Comparison of ENCODE assay signal across 1 cellular context in the genomic region with DNA sequence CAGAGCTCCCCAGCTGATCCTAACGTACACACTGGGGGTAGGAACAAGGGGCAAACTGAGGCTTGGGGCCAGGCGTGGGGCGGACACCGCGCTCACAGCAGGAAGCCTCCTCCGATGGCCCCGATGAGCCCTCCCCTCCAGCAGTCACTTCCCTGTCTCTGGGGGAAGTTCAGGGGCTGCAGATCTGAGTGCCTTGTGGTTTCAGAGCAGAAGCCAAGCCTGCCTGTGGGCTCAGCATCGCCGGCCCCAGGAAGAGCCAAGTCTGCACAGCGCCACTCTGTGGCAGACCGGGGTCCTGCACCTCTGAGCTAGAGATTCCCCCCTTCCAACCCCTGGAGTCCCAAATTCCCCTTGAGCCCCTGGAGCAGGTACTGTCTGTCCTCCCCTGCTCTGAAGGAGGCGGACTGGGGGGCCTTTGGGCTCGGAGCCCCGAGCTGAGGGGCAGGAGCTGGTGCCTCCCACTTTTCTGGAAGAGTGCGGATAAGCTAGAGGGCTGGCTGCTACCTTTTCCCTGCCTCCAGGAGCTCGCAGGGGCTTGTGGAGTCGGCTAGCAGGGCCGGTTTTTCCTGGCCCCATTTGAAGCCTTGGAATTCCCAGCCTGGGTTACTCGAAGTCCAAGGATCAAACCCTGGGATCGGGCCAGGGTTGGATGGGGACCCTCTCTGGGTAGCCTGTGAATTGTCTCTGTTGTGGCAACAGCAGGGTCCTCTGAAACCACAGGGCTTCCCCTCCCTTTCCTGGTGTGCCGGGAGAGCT.
TF ChIP-seq lines count a peak whose summit lies in the region.

No MANE protein-coding gene starts in this region.

TF ChIP-seq in HEK293, 187 proteins besides CTCF, POLR2A, EP300 and RAD21 (continued from another document):
- TF ChIP-seq KLF16 (tag by site-specific recombination; IDR thresholded peaks at IDR 0.05), result peak; percentile 20; the same call in 1 of the 2 replicates
- TF ChIP-seq, protein P1, sequence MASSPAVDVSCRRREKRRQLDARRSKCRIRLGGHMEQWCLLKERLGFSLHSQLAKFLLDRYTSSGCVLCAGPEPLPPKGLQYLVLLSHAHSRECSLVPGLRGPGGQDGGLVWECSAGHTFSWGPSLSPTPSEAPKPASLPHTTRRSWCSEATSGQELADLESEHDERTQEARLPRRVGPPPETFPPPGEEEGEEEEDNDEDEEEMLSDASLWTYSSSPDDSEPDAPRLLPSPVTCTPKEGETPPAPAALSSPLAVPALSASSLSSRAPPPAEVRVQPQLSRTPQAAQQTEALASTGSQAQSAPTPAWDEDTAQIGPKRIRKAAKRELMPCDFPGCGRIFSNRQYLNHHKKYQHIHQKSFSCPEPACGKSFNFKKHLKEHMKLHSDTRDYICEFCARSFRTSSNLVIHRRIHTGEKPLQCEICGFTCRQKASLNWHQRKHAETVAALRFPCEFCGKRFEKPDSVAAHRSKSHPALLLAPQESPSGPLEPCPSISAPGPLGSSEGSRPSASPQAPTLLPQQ (tag by site-specific recombination; IDR thresholded peaks at IDR 0.05), result no peak
- peak; percentile 47; the same call in 1 of the 2 replicates for TF ChIP-seq SP2 (tag by site-specific recombination; IDR thresholded peaks at IDR 0.05)
- peak; percentile 62 for TF ChIP-seq FEZF1 (tag by site-specific recombination; IDR thresholded peaks at IDR 0.05)
- peak; percentile 71; the same call in 1 of the 2 replicates for TF ChIP-seq KLF7 (tag by site-specific recombination; IDR thresholded peaks at IDR 0.05; ENCODE audit: borderline replicate concordance)
- no peak for TF ChIP-seq KLF1 (tag by site-specific recombination; IDR thresholded peaks at IDR 0.05)
- 0 out of 2 replicates have a peak, but pooled peaks have one; percentile 59 for TF ChIP-seq BCL11A (tag by site-specific recombination; IDR thresholded peaks at IDR 0.05; ENCODE audit: low read depth)
- TF ChIP-seq ZSCAN30 (tag by site-specific recombination; IDR thresholded peaks at IDR 0.05), result peak; percentile 87; the same call in 1 of the 2 replicates
- no peak for TF ChIP-seq ZIC2 (tag by site-specific recombination; IDR thresholded peaks at IDR 0.05)
- TF ChIP-seq KLF8 (tag by site-specific recombination; IDR thresholded peaks at IDR 0.05), result peak; percentile 39; the same call in 1 of the 2 replicates
- no peak for TF ChIP-seq ZNF530 (tag by site-specific recombination; IDR thresholded peaks at IDR 0.05; ENCODE audit: low read depth)
- TF ChIP-seq WT1 (tag by site-specific recombination; IDR thresholded peaks at IDR 0.05), result 0 out of 2 replicates have a peak, but pooled peaks have one; percentile 28
- TF ChIP-seq ZNF140 (tag by site-specific recombination; IDR thresholded peaks at IDR 0.05), result no peak
- TF ChIP-seq ZNF544 (tag by site-specific recombination; IDR thresholded peaks at IDR 0.05), result no peak
- peak; percentile 74 for TF ChIP-seq ZBTB17 (tag by site-specific recombination; IDR thresholded peaks at IDR 0.05)
- TF ChIP-seq ZEB2 (tag by site-specific recombination; IDR thresholded peaks at IDR 0.05), result peak; percentile 18
- TF ChIP-seq, protein P2, sequence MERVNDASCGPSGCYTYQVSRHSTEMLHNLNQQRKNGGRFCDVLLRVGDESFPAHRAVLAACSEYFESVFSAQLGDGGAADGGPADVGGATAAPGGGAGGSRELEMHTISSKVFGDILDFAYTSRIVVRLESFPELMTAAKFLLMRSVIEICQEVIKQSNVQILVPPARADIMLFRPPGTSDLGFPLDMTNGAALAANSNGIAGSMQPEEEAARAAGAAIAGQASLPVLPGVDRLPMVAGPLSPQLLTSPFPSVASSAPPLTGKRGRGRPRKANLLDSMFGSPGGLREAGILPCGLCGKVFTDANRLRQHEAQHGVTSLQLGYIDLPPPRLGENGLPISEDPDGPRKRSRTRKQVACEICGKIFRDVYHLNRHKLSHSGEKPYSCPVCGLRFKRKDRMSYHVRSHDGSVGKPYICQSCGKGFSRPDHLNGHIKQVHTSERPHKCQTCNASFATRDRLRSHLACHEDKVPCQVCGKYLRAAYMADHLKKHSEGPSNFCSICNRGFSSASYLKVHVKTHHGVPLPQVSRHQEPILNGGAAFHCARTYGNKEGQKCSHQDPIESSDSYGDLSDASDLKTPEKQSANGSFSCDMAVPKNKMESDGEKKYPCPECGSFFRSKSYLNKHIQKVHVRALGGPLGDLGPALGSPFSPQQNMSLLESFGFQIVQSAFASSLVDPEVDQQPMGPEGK (tag by site-specific recombination; IDR thresholded peaks at IDR 0.05), result peak; percentile 71
- TF ChIP-seq ZBTB20 (tag by site-specific recombination; IDR thresholded peaks at IDR 0.05), result peak; percentile 21; the same call in 1 of the 2 replicates
- no peak for TF ChIP-seq ZNF600 (tag by site-specific recombination; IDR thresholded peaks at IDR 0.05)
- TF ChIP-seq ZNF391 (tag by site-specific recombination; IDR thresholded peaks at IDR 0.05; ENCODE audit: borderline replicate concordance, low read depth), result peak; percentile 11; the same call in 1 of the 2 replicates
- TF ChIP-seq ZNF2 (tag by site-specific recombination; IDR thresholded peaks at IDR 0.05), result peak; percentile 74; the same call in 1 of the 2 replicates
